Comparison of ENCODE assay signal across 8 cellular contexts in genomic region chr2:190359896-190360376, GRCh38. TPM values are rescaled to one million over a fixed set of nuclear protein-coding genes. Genes with fewer than 3 reads are reported as not detected.
DNase-seq lines count a peak whose midpoint lies in the region; ATAC-seq and TF ChIP-seq lines count a peak whose summit lies in the region.

No MANE protein-coding gene starts in this region.

- H3K36me3 Mint-ChIP-seq in chondrocyte (ENCODE audit: low read depth): peaks cover 2% of the 10 kb centered on the region
- no peaks in the 10 kb centered on the region for H3K36me3 Mint-ChIP-seq in stimulated activated naive B cell treated with anti-CD40 and anti-IgM and Interleukin-4, amounts not matched to agents 10 μg/mL and 1 μg/mL and 100 μg/mL, for 72 hours

- peak overlapping the region; percentile 93 for H3K27ac Mint-ChIP-seq in chondrocyte (ENCODE audit: unreplicated experiment)
- peak overlapping the region; percentile 96 for H3K27ac Mint-ChIP-seq in stimulated activated naive B cell treated with anti-CD40 and anti-IgM and Interleukin-4, amounts not matched to agents 10 μg/mL and 1 μg/mL and 100 μg/mL, for 72 hours

- H3K27me3 Mint-ChIP-seq in chondrocyte (ENCODE audit: low read depth): no peaks in the 10 kb centered on the region
- H3K27me3 Mint-ChIP-seq in stimulated activated naive B cell treated with anti-CD40 and anti-IgM and Interleukin-4, amounts not matched to agents 10 μg/mL and 1 μg/mL and 100 μg/mL, for 72 hours: no peaks in the 10 kb centered on the region

- TF ChIP-seq CTCF in WI38 (IDR thresholded peaks at IDR 0.05; ENCODE audit: low read depth, low read length): no peak
- TF ChIP-seq CTCF in chondrocyte (IDR thresholded peaks at IDR 0.05): no peak

- peaks cover 26% of the 10 kb centered on the region for H3K4me1 Mint-ChIP-seq in chondrocyte (ENCODE audit: low read depth)
- peaks cover 9 to 19% of the 10 kb centered on the region in 2 donors for H3K4me1 Mint-ChIP-seq in stimulated activated naive B cell treated with anti-CD40 and anti-IgM and Interleukin-4, amounts not matched to agents 10 μg/mL and 1 μg/mL and 100 μg/mL, for 72 hours

- peak overlapping the region; percentile 72 for H3K4me3 Mint-ChIP-seq in chondrocyte (ENCODE audit: unreplicated experiment)
- H3K4me3 Mint-ChIP-seq in stimulated activated naive B cell treated with anti-CD40 and anti-IgM and Interleukin-4, amounts not matched to agents 10 μg/mL and 1 μg/mL and 100 μg/mL, for 72 hours: peak overlapping the region; percentile 93 to 97

- H3K9me3 Mint-ChIP-seq in chondrocyte (ENCODE audit: low read depth): no peaks in the 10 kb centered on the region
- H3K9me3 Mint-ChIP-seq in stimulated activated naive B cell treated with anti-CD40 and anti-IgM and Interleukin-4, amounts not matched to agents 10 μg/mL and 1 μg/mL and 100 μg/mL, for 72 hours: no peaks in the 10 kb centered on the region

- in situ Hi-C loops in ACHN (cut with HindIII; ENCODE audit: low pct_ligation_motif_present, low pct_unique_long_range_greater_than_20kb, low sequenced_read_pairs): no loop called here

- ATAC-seq in HG03280 (IDR thresholded peaks at IDR 0.05; ENCODE audit: unreplicated experiment): peak; percentile 82
- peak; percentile 95 to 96 for ATAC-seq in stimulated activated naive B cell treated with anti-CD40 and anti-IgM and Interleukin-4, amounts not matched to agents 10 μg/mL and 1 μg/mL and 100 μg/mL, for 72 hours (replicated peaks)

- peak; percentile 32 for TF ChIP-seq POLR2A in GM19099 (IDR thresholded peaks at IDR 0.05; ENCODE audit: extremely low read depth, insufficient read length, low read depth)

- H3K4me3 ChIP-seq in WI38 (ENCODE audit: low read depth, low read length): peak overlapping the region; percentile 34

- DNase-seq in ACHN: peak; percentile 65
- no peak for DNase-seq in chondrocyte (ENCODE audit: low spot score)
- DNase-seq in lung microvascular endothelial cell (ENCODE audit: low read depth in 2 of 2): peak; percentile 71 to 83
- DNase-seq in stimulated activated naive B cell treated with anti-CD40 and anti-IgM and Interleukin-4, amounts not matched to agents 10 μg/mL and 1 μg/mL and 100 μg/mL, for 72 hours: peak; percentile 15
- DNase-seq in HT-29 (ENCODE audit: low spot score): no peak

RNA-seq across cellular contexts. Expression of gene INPP1, which starts 16.5 kb away (rescaled TPM):
- total RNA-seq in chondrocyte: 14.2 to 15.4 TPM (median 14.4 TPM) in 3 replicates
- total RNA-seq in lung microvascular endothelial cell: 12.3 and 14.4 TPM in 2 replicates
- total RNA-seq in HT-29 (2014; rRNA removed; shearing (Covaris generic)): 17.8 and 27.5 TPM in 2 replicates

RNA-seq across cellular contexts. Expression of gene HIBCH, which starts 40.3 kb away (rescaled TPM):
- total RNA-seq in chondrocyte (19.1 to 32.4 TPM (median 20.7 TPM) in 3 replicates), lung microvascular endothelial cell (13.9 TPM in 2 replicates)
- total RNA-seq in HT-29 (2014; rRNA removed; shearing (Covaris generic)): 8.6 and 10.0 TPM in 2 replicates

RNA-seq across cellular contexts. Expression of gene MFSD6, which starts 48.2 kb away (rescaled TPM):
- total RNA-seq in chondrocyte: 5.9 to 8.4 TPM (median 6.9 TPM) in 3 replicates
- total RNA-seq in lung microvascular endothelial cell: 3.0 and 5.2 TPM in 2 replicates
- total RNA-seq in HT-29 (2014; rRNA removed; shearing (Covaris generic)): 38.3 and 45.1 TPM in 2 replicates

Comparison
In these comparisons a context has a peak if more than half of its experiments do, and no peak if none do; other contexts are left out.
1. DNase-seq: peak in ACHN (single experiment), lung microvascular endothelial cell (2 of 2) and stimulated activated naive B cell treated with anti-CD40 and anti-IgM and Interleukin-4, amounts not matched to agents 10 μg/mL and 1 μg/mL and 100 μg/mL, for 72 hours (single experiment); none in chondrocyte (single experiment) and HT-29 (single experiment).